ENCODE assay signal across 20 cellular contexts in the genomic region with DNA sequence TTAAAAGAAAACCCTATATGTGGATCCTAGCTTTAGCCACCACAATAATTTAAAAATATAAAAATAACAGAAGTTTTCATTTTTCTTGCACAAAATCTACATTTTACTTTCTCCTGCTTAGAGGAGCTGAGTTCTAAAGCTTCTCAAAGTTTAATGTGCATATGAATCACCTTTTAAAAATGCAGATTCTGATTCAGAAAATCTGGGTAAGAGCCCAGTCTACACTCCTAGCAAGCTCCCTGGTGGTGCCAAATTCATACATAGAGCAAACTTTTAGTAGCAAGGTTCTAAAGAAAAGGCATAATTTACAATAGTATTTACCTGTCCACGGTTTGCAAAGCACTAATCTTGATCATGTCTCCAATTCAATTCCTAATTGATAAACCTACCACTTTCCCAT. TPM values are rescaled to one million over a fixed set of nuclear protein-coding genes. Genes with fewer than 3 reads are reported as not detected.
A peak's percentile ranks its signal among the peaks of the same experiment; 100 is the strongest.
DNase-seq lines count a peak whose midpoint lies in the region; TF ChIP-seq lines count a peak whose summit lies in the region.
"Had no signal": no experiment of that assay in that cellular context is flagged by ENCODE, and none has a peak within 500 bp of the region (broad histone marks: within the 10 kb centered on the region; RNA-seq: fewer than 3 reads in every experiment).

No MANE protein-coding gene starts in this region.

- H3K27me3 Mint-ChIP-seq in progenitor cell of endocrine pancreas, result no peaks in the 10 kb centered on the region
- H3K27me3 Mint-ChIP-seq: activated CD4-positive, alpha-beta memory T cell treated with anti-CD3 and anti-CD28 coated beads, Interleukin-2, amount 10 ng/mL, durations not matched to agents 7 days and 5 days; B cell had no signal

- CTCF ChIA-PET in SK-N-SH (lab: Yijun Ruan, JAX), result interaction anchor here (1.2 kb wide), 1 partner anchor 9 kb away, joined by 3 read pairs; no protein-coding TSS in a partner anchor

- TF ChIP-seq CTCF in SK-N-SH (IDR thresholded peaks at IDR 0.05) (no peak), progenitor cell of endocrine pancreas (IDR thresholded peaks at IDR 0.05; ENCODE audit: unreplicated experiment) (no peak)

- no peak overlapping the region for H3K4me3 ChIP-seq in SK-N-SH (ENCODE audit: low read depth in 2 of 2, low read length in 1 of 2)
- H3K4me3 ChIP-seq: GM12878, MG63, spleen had no signal

- TF ChIP-seq EP300 in SK-N-SH (IDR thresholded peaks at IDR 0.05; ENCODE audit: borderline replicate concordance in 1 of 2, low read depth in 1 of 2, low read length in 1 of 2), result no peak

- H3K4me1 Mint-ChIP-seq in progenitor cell of endocrine pancreas (ENCODE audit: low read depth), result peaks cover 15% of the 10 kb centered on the region

- peaks cover 90% of the 10 kb centered on the region for H3K79me2 ChIP-seq in SK-N-SH (ENCODE audit: insufficient read depth)

- 92% methylated on average over 1 of the region's 1 CpG for WGBS in SK-N-SH (ENCODE audit: low lambda C conversion rate)

- peaks cover 43% of the 10 kb centered on the region in 2 experiments for H3K36me3 ChIP-seq in SK-N-SH (replicated peaks in 1 of 2; ENCODE audit: control insufficient read depth in 1 of 2, insufficient read depth in 2 of 2, low read length in 1 of 2)

- 0 out of 4 replicates have a peak, but pooled peaks cover 0 to 7% of the 10 kb centered on the region in 2 experiments for H3K4me1 ChIP-seq in SK-N-SH (ENCODE audit: control insufficient read depth in 1 of 2, insufficient read depth in 2 of 2, low read depth in 1 of 2, low read length in 1 of 2)

- DNase-seq in ACHN, result peak; percentile 42
- peak; percentile 63 for DNase-seq in GM03348 (ENCODE audit: low spot score)
- no peak for DNase-seq in SK-N-SH
- DNase-seq in fibroblast of gingiva (ENCODE audit: low read depth), result peak; percentile 16
- DNase-seq in progenitor cell of endocrine pancreas (ENCODE audit: low spot score, unreplicated experiment), result no peak
- DNase-seq in DMS114 treated with DMSO at 0.1 percent for 48 hours (lab: John Stamatoyannopoulos, UW; ENCODE audit: unreplicated experiment), result no peak
- no peak for DNase-seq in stimulated activated CD4-positive, alpha-beta T cell treated with anti-CD3 and anti-CD28 coated beads, Interleukin-2, amount 100 ng/mL, for 24 hours
- no peak for DNase-seq in NCI-H446 treated with DMSO at 0.1 percent for 48 hours (lab: John Stamatoyannopoulos, UW)
- DNase-seq: activated CD4-positive, alpha-beta memory T cell treated with anti-CD3 and anti-CD28 coated beads, Interleukin-2, amount 10 ng/mL, durations not matched to agents 7 days and 5 days; activated gamma-delta T cell treated with Interleukin-2 at 50 U/mL for 16 hours; DMS79; MG63; NCI-H2081; NCI-H82; posterior cingulate gyrus; spleen; T1000 had no signal

- POLR2A ChIA-PET in SK-N-SH (lab: Yijun Ruan, JAX), result no interaction called here

- no peak for TF ChIP-seq RAD21 in SK-N-SH (IDR thresholded peaks at IDR 0.05; ENCODE audit: low read length)

- no peaks in the 10 kb centered on the region for H3K9me3 ChIP-seq in SK-N-SH
- H3K9me3 ChIP-seq: MG63, spleen had no signal

- no peak overlapping the region for H3K4me3 Mint-ChIP-seq in progenitor cell of endocrine pancreas (ENCODE audit: low read depth)
- H3K4me3 Mint-ChIP-seq: activated CD4-positive, alpha-beta memory T cell treated with anti-CD3 and anti-CD28 coated beads, Interleukin-2, amount 10 ng/mL, durations not matched to agents 7 days and 5 days; B cell had no signal

- peak overlapping the region in 1 of 2 experiments; percentile 34; a peak in 1 of 4 replicates for H3K27ac ChIP-seq in SK-N-SH (ENCODE audit: low read depth in 2 of 2, low read length in 1 of 2)
- H3K27ac ChIP-seq: epithelial cell of prostate had no signal

- H3K27ac Mint-ChIP-seq in progenitor cell of endocrine pancreas, result no peak overlapping the region
- H3K27ac Mint-ChIP-seq: B cell had no signal

- H3K9me3 Mint-ChIP-seq in progenitor cell of endocrine pancreas (ENCODE audit: low read depth), result no peaks in the 10 kb centered on the region
- H3K9me3 Mint-ChIP-seq: activated CD4-positive, alpha-beta memory T cell treated with anti-CD3 and anti-CD28 coated beads, Interleukin-2, amount 10 ng/mL, durations not matched to agents 7 days and 5 days had no signal

- no peak overlapping the region; the same call in 1 of the 2 replicates for H3K4me2 ChIP-seq in SK-N-SH

- no peak overlapping the region for H3K9ac ChIP-seq in SK-N-SH

- peaks cover 19% of the 10 kb centered on the region for H3F3A ChIP-seq in SK-N-SH (replicated peaks; ENCODE audit: insufficient read depth)

- H3K36me3 Mint-ChIP-seq in progenitor cell of endocrine pancreas (ENCODE audit: insufficient read depth), result peaks cover 22% of the 10 kb centered on the region

- H4K20me1 ChIP-seq in SK-N-SH (ENCODE audit: insufficient read depth), result no peaks in the 10 kb centered on the region

- in situ Hi-C loops in ACHN (cut with HindIII; ENCODE audit: low pct_ligation_motif_present, low pct_unique_long_range_greater_than_20kb, low sequenced_read_pairs), result no loop called here

- no peaks in the 10 kb centered on the region for H3K9me2 ChIP-seq in SK-N-SH

- no peaks in the 10 kb centered on the region for H3K27me3 ChIP-seq in SK-N-SH (ENCODE audit: insufficient read depth)
- H3K27me3 ChIP-seq: MG63, spleen had no signal

- no peak overlapping the region for H2AFZ ChIP-seq in SK-N-SH (ENCODE audit: low read depth)

TF ChIP-seq in SK-N-SH, 30 proteins besides CTCF, POLR2A, EP300 and RAD21 (continues in another document):
- peak; percentile 8; the same call in 1 of the 2 replicates for TF ChIP-seq TCF12 (IDR thresholded peaks at IDR 0.05)
- TF ChIP-seq, protein P1, sequence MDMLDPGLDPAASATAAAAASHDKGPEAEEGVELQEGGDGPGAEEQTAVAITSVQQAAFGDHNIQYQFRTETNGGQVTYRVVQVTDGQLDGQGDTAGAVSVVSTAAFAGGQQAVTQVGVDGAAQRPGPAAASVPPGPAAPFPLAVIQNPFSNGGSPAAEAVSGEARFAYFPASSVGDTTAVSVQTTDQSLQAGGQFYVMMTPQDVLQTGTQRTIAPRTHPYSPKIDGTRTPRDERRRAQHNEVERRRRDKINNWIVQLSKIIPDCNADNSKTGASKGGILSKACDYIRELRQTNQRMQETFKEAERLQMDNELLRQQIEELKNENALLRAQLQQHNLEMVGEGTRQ (IDR thresholded peaks at IDR 0.05; ENCODE audit: borderline replicate concordance, low read depth, low read length), result no peak
- TF ChIP-seq, protein P2, sequence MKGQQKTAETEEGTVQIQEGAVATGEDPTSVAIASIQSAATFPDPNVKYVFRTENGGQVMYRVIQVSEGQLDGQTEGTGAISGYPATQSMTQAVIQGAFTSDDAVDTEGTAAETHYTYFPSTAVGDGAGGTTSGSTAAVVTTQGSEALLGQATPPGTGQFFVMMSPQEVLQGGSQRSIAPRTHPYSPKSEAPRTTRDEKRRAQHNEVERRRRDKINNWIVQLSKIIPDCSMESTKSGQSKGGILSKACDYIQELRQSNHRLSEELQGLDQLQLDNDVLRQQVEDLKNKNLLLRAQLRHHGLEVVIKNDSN (IDR thresholded peaks at IDR 0.05; ENCODE audit: borderline replicate concordance, low read depth), result no peak
- no peak for TF ChIP-seq GATA2 (CRISPR knock-in tag; IDR thresholded peaks at IDR 0.05)
- peak; percentile 53; the same call in 1 of the 2 replicates for TF ChIP-seq NFIC (IDR thresholded peaks at IDR 0.05; ENCODE audit: borderline replicate concordance)
- TF ChIP-seq, protein P3, sequence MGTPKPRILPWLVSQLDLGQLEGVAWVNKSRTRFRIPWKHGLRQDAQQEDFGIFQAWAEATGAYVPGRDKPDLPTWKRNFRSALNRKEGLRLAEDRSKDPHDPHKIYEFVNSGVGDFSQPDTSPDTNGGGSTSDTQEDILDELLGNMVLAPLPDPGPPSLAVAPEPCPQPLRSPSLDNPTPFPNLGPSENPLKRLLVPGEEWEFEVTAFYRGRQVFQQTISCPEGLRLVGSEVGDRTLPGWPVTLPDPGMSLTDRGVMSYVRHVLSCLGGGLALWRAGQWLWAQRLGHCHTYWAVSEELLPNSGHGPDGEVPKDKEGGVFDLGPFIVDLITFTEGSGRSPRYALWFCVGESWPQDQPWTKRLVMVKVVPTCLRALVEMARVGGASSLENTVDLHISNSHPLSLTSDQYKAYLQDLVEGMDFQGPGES (IDR thresholded peaks at IDR 0.05; ENCODE audit: low read depth, low read length), result no peak
- TF ChIP-seq CHD2 (IDR thresholded peaks at IDR 0.05; ENCODE audit: low read length, partially characterized antibody), result no peak
- TF ChIP-seq, protein P4, sequence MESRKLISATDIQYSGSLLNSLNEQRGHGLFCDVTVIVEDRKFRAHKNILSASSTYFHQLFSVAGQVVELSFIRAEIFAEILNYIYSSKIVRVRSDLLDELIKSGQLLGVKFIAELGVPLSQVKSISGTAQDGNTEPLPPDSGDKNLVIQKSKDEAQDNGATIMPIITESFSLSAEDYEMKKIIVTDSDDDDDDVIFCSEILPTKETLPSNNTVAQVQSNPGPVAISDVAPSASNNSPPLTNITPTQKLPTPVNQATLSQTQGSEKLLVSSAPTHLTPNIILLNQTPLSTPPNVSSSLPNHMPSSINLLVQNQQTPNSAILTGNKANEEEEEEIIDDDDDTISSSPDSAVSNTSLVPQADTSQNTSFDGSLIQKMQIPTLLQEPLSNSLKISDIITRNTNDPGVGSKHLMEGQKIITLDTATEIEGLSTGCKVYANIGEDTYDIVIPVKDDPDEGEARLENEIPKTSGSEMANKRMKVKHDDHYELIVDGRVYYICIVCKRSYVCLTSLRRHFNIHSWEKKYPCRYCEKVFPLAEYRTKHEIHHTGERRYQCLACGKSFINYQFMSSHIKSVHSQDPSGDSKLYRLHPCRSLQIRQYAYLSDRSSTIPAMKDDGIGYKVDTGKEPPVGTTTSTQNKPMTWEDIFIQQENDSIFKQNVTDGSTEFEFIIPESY (IDR thresholded peaks at IDR 0.05; ENCODE audit: borderline replicate concordance, low read depth), result no peak
- TF ChIP-seq, protein P5, sequence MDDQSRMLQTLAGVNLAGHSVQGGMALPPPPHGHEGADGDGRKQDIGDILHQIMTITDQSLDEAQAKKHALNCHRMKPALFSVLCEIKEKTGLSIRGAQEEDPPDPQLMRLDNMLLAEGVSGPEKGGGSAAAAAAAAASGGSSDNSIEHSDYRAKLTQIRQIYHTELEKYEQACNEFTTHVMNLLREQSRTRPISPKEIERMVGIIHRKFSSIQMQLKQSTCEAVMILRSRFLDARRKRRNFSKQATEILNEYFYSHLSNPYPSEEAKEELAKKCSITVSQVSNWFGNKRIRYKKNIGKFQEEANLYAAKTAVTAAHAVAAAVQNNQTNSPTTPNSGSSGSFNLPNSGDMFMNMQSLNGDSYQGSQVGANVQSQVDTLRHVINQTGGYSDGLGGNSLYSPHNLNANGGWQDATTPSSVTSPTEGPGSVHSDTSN (IDR thresholded peaks at IDR 0.05), result no peak

RNA-seq across cellular contexts. Expression of a gene that starts 19.3 kb away (rescaled TPM):
- polyA plus RNA-seq in SK-N-SH (2012; rRNA removed), result 3.9 and 4.0 TPM in 2 replicates
- 5.1 and 5.2 TPM in 2 replicates for polyA plus RNA-seq in SK-N-SH (2012; cell fraction: cytosol; rRNA removed)
- polyA plus RNA-seq in SK-N-SH (2012; cell fraction: nucleus; rRNA removed), result 4.1 and 8.3 TPM in 2 replicates
- 25.9 and 29.1 TPM in 2 replicates for total RNA-seq in progenitor cell of endocrine pancreas

RNA-seq across cellular contexts. Expression of a gene that starts 33.7 kb away (rescaled TPM):
- polyA plus RNA-seq in SK-N-SH (2012; rRNA removed), result 10.8 and 14.1 TPM in 2 replicates
- polyA plus RNA-seq in SK-N-SH (2012; cell fraction: cytosol; rRNA removed), result 12.5 and 13.5 TPM in 2 replicates
- polyA plus RNA-seq in SK-N-SH (2012; cell fraction: nucleus; rRNA removed), result 9.5 and 16.1 TPM in 2 replicates
- total RNA-seq in progenitor cell of endocrine pancreas, result 51.3 and 51.9 TPM in 2 replicates

Comparison
In these comparisons a context has a peak if more than half of its experiments do, and no peak if none do; other contexts are left out.
1. DNase-seq: peak in ACHN (single experiment), GM03348 (single experiment) and fibroblast of gingiva (single experiment); none in SK-N-SH (single experiment), progenitor cell of endocrine pancreas (single experiment), DMS114 treated with DMSO at 0.1 percent for 48 hours (single experiment), stimulated activated CD4-positive, alpha-beta T cell treated with anti-CD3 and anti-CD28 coated beads, Interleukin-2, amount 100 ng/mL, for 24 hours (0 of 2) and NCI-H446 treated with DMSO at 0.1 percent for 48 hours (single experiment).